ENCODE assay signal across 19 cellular contexts in genomic region chr17:3073850-3074249, GRCh38. TPM values are rescaled to one million over a fixed set of nuclear protein-coding genes. Genes with fewer than 3 reads are reported as not detected.
"Had no signal": no experiment of that assay in that cellular context is flagged by ENCODE, and none has a peak within 500 bp of the region (broad histone marks: within the 10 kb centered on the region; RNA-seq: fewer than 3 reads in every experiment).

No MANE protein-coding gene starts in this region.

RNA-seq across cellular contexts. Expression of gene OR1D5, which starts 10.4 kb away (rescaled TPM):
- total RNA-seq: activated CD4-positive, alpha-beta memory T cell treated with anti-CD3 and anti-CD28 coated beads for 36 hours; activated CD4-positive, alpha-beta T cell treated with anti-CD3 and anti-CD28 coated beads for 36 hours; activated CD4-positive, alpha-beta T cell treated with anti-CD3 and anti-CD28 coated beads, Interleukin-2, amount 10 ng/mL, durations not matched to agents 24 days and 14 days; activated CD8-positive, alpha-beta memory T cell treated with anti-CD3 and anti-CD28 coated beads for 36 hours; activated CD8-positive, alpha-beta memory T cell treated with anti-CD3 and anti-CD28 coated beads, Interleukin-2, amount 10 ng/mL, durations not matched to agents 7 days and 5 days; activated CD8-positive, alpha-beta T cell treated with anti-CD3 and anti-CD28 coated beads, Interleukin-2, amount 10 ng/mL, durations not matched to agents 7 days and 5 days; activated naive CD4-positive, alpha-beta T cell treated with anti-CD3 and anti-CD28 coated beads for 36 hours; activated naive CD8-positive, alpha-beta T cell treated with anti-CD3 and anti-CD28 coated beads for 36 hours; activated T-helper 1 cell treated with anti-CD3 and anti-CD28 coated beads, Interleukin-12 subunit alpha, Interleukin-12 subunit beta, Interleukin-2, Interleukin-4 antibody, amounts not matched to agents 30 ng/mL and 10 ng/mL and 1 ng/mL, durations not matched to agents 14 hours and 24 hours and 36 hours; activated T-helper 2 cell treated with anti-CD3 and anti-CD28 coated beads, Interferon-gamma antibody, Interleukin-2, Interleukin-4, amounts not matched to agents 10 μg/mL and 5 μg/mL and 100 μg/mL, durations not matched to agents 14 hours and 24 hours and 36 hours; adrenal gland; aorta; body of pancreas; chondrocyte; dermis blood vessel endothelial cell; esophagus muscularis mucosa; foreskin keratinocyte; gastrocnemius medialis; heart left ventricle had no signal
- polyA plus RNA-seq: adrenal gland, aorta, foreskin keratinocyte, heart left ventricle had no signal

RNA-seq across cellular contexts. Expression of gene OR1D2, which starts 30.4 kb away (rescaled TPM):
- total RNA-seq: activated CD4-positive, alpha-beta memory T cell treated with anti-CD3 and anti-CD28 coated beads for 36 hours; activated CD4-positive, alpha-beta T cell treated with anti-CD3 and anti-CD28 coated beads for 36 hours; activated CD4-positive, alpha-beta T cell treated with anti-CD3 and anti-CD28 coated beads, Interleukin-2, amount 10 ng/mL, durations not matched to agents 24 days and 14 days; activated CD8-positive, alpha-beta memory T cell treated with anti-CD3 and anti-CD28 coated beads for 36 hours; activated CD8-positive, alpha-beta memory T cell treated with anti-CD3 and anti-CD28 coated beads, Interleukin-2, amount 10 ng/mL, durations not matched to agents 7 days and 5 days; activated CD8-positive, alpha-beta T cell treated with anti-CD3 and anti-CD28 coated beads, Interleukin-2, amount 10 ng/mL, durations not matched to agents 7 days and 5 days; activated naive CD4-positive, alpha-beta T cell treated with anti-CD3 and anti-CD28 coated beads for 36 hours; activated naive CD8-positive, alpha-beta T cell treated with anti-CD3 and anti-CD28 coated beads for 36 hours; activated T-helper 1 cell treated with anti-CD3 and anti-CD28 coated beads, Interleukin-12 subunit alpha, Interleukin-12 subunit beta, Interleukin-2, Interleukin-4 antibody, amounts not matched to agents 30 ng/mL and 10 ng/mL and 1 ng/mL, durations not matched to agents 14 hours and 24 hours and 36 hours; activated T-helper 2 cell treated with anti-CD3 and anti-CD28 coated beads, Interferon-gamma antibody, Interleukin-2, Interleukin-4, amounts not matched to agents 10 μg/mL and 5 μg/mL and 100 μg/mL, durations not matched to agents 14 hours and 24 hours and 36 hours; adrenal gland; aorta; body of pancreas; chondrocyte; dermis blood vessel endothelial cell; esophagus muscularis mucosa; foreskin keratinocyte; gastrocnemius medialis; heart left ventricle had no signal
- polyA plus RNA-seq: adrenal gland, aorta, foreskin keratinocyte, heart left ventricle had no signal

RNA-seq across cellular contexts. Expression of gene OR1G1, which starts 53.5 kb away (rescaled TPM):
- total RNA-seq: activated CD4-positive, alpha-beta memory T cell treated with anti-CD3 and anti-CD28 coated beads for 36 hours; activated CD4-positive, alpha-beta T cell treated with anti-CD3 and anti-CD28 coated beads for 36 hours; activated CD4-positive, alpha-beta T cell treated with anti-CD3 and anti-CD28 coated beads, Interleukin-2, amount 10 ng/mL, durations not matched to agents 24 days and 14 days; activated CD8-positive, alpha-beta memory T cell treated with anti-CD3 and anti-CD28 coated beads for 36 hours; activated CD8-positive, alpha-beta memory T cell treated with anti-CD3 and anti-CD28 coated beads, Interleukin-2, amount 10 ng/mL, durations not matched to agents 7 days and 5 days; activated CD8-positive, alpha-beta T cell treated with anti-CD3 and anti-CD28 coated beads, Interleukin-2, amount 10 ng/mL, durations not matched to agents 7 days and 5 days; activated naive CD4-positive, alpha-beta T cell treated with anti-CD3 and anti-CD28 coated beads for 36 hours; activated naive CD8-positive, alpha-beta T cell treated with anti-CD3 and anti-CD28 coated beads for 36 hours; activated T-helper 1 cell treated with anti-CD3 and anti-CD28 coated beads, Interleukin-12 subunit alpha, Interleukin-12 subunit beta, Interleukin-2, Interleukin-4 antibody, amounts not matched to agents 30 ng/mL and 10 ng/mL and 1 ng/mL, durations not matched to agents 14 hours and 24 hours and 36 hours; activated T-helper 2 cell treated with anti-CD3 and anti-CD28 coated beads, Interferon-gamma antibody, Interleukin-2, Interleukin-4, amounts not matched to agents 10 μg/mL and 5 μg/mL and 100 μg/mL, durations not matched to agents 14 hours and 24 hours and 36 hours; adrenal gland; aorta; body of pancreas; chondrocyte; dermis blood vessel endothelial cell; esophagus muscularis mucosa; foreskin keratinocyte; gastrocnemius medialis; heart left ventricle had no signal
- polyA plus RNA-seq: adrenal gland, aorta, foreskin keratinocyte, heart left ventricle had no signal
